In genomic region chr1:81974222-81974841, GRCh38 we compare ENCODE assay signal across 25 cellular contexts.
A peak's percentile ranks its signal among the peaks of the same experiment; 100 is the strongest.
DNase-seq lines count a peak whose midpoint lies in the region; ATAC-seq and TF ChIP-seq lines count a peak whose summit lies in the region.
"Had no signal": no experiment of that assay in that cellular context is flagged by ENCODE, and none has a peak within 500 bp of the region (broad histone marks: within the 10 kb centered on the region; RNA-seq: fewer than 3 reads in every experiment).

No MANE protein-coding gene starts in this region.

- intact Hi-C loops in HCT116 (cut with micrococcal nuclease) (no loop called here), lower leg skin (cut with DNase I; ENCODE audit: low total_unique reads) (no loop called here)

- H3K36me3 ChIP-seq in HCT116 (ENCODE audit: control insufficient read depth in 1 of 2, insufficient read depth in 2 of 2, low read length in 2 of 2) (no peaks in the 10 kb centered on the region), cardiac muscle cell (peaks cover 22% of the 10 kb centered on the region)

- no peaks in the 10 kb centered on the region for H3K79me2 ChIP-seq in HCT116 (ENCODE audit: insufficient read depth, low read length)

- no peak overlapping the region for H3K9ac ChIP-seq in HCT116 (ENCODE audit: low read length)

- CTCF ChIA-PET in HCT116 (lab: Charles Lee) = no interaction called here

- TF ChIP-seq CTCF in HCT116 (IDR thresholded peaks at IDR 0.05 in 2 of 3, conservative IDR thresholded peaks at IDR 0.05 in 1 of 3; ENCODE audit: borderline replicate concordance in 1 of 3, insufficient read depth in 1 of 3, low read depth in 2 of 3, low read length in 2 of 3) (no peak), cardiac muscle cell (IDR thresholded peaks at IDR 0.05; ENCODE audit: low read depth, low read length) (no peak), lower leg skin (IDR thresholded peaks at IDR 0.05) (no peak)

- H3K4me1 ChIP-seq in HCT116 (ENCODE audit: control insufficient read depth in 1 of 2, insufficient read depth in 2 of 2, low read length in 2 of 2) (no peaks in the 10 kb centered on the region), cardiac muscle cell (ENCODE audit: low read depth) (peaks cover 25% of the 10 kb centered on the region)
- H3K4me1 ChIP-seq: Caco-2 had no signal

- no peak overlapping the region for H3K27ac ChIP-seq in HCT116 (ENCODE audit: low read depth, low read length)
- peak overlapping the region; percentile 73 for H3K27ac ChIP-seq in cardiac muscle cell
- H3K27ac ChIP-seq: gastroesophageal sphincter, HL-60 had no signal

- no peak for DNase-seq in HCT116 (ENCODE audit: low read depth, low spot score)
- DNase-seq in cardiac muscle cell (ENCODE audit: low read depth in 1 of 2, low spot score in 1 of 2) = peak in 1 of 2 donors; percentile 72
- DNase-seq in left lobe of liver (ENCODE audit: low spot score) = no peak
- peak; percentile 84 for DNase-seq in retina
- DNase-seq in NCI-H1048 (lab: John Stamatoyannopoulos, UW) = no peak
- no peak for DNase-seq in lower leg skin (ENCODE audit: low spot score in 2 of 2)
- no peak for DNase-seq in DMS153 treated with DMSO at 0.1 percent for 48 hours (lab: John Stamatoyannopoulos, UW; ENCODE audit: unreplicated experiment)
- DNase-seq: activated CD4-positive, alpha-beta T cell treated with anti-CD3 and anti-CD28 coated beads for 36 hours; activated naive CD8-positive, alpha-beta T cell treated with anti-CD3 and anti-CD28 coated beads, Interleukin-2, amount 50 U/mL, for 24 hours; C1 segment of cervical spinal cord; Caco-2; cerebellar nuclear complex; HFFc6; Kasumi-1; kidney; naive B cell; NCI-H1436 treated with DMSO at 0.1 percent for 48 hours; NCI-H446 treated with DMSO at 0.1 percent for 48 hours; OCI-M1; stimulated activated CD4-positive, alpha-beta T cell treated with anti-CD3 and anti-CD28 coated beads, Interleukin-2, amount 100 ng/mL, for 48 hours; T-helper 17 cell; trophoblast cell had no signal

- POLR2A ChIA-PET in HCT116 (lab: Charles Lee) = no interaction called here

- no peaks in the 10 kb centered on the region for H4K20me1 ChIP-seq in HCT116 (ENCODE audit: insufficient read depth)

- no peaks in the 10 kb centered on the region; a peak in 1 of 4 replicates for H3K9me3 ChIP-seq in HCT116 (ENCODE audit: control insufficient read depth in 1 of 2, insufficient read depth in 1 of 2, low read depth in 1 of 2, low read length in 2 of 2)
- H3K9me3 ChIP-seq in cardiac muscle cell (ENCODE audit: low read depth) = no peaks in the 10 kb centered on the region
- H3K9me3 ChIP-seq: Caco-2, gastroesophageal sphincter had no signal

- H3K4me3 ChIP-seq in HCT116 (replicated peaks in 1 of 2; ENCODE audit: low read depth in 1 of 2, low read length in 2 of 2) (no peak overlapping the region), cardiac muscle cell (no peak overlapping the region), lower leg skin (ENCODE audit: low read depth, poor library complexity, severe bottlenecking) (no peak overlapping the region)
- H3K4me3 ChIP-seq: gastroesophageal sphincter had no signal

- no TSS peak for BruUV-seq in HCT116 (replicated peaks; lab: Mats Ljungman, UMichigan)

- no peak for TF ChIP-seq RAD21 in HCT116 (IDR thresholded peaks at IDR 0.05; ENCODE audit: low read depth)

- TF ChIP-seq POLR2A in HCT116 (IDR thresholded peaks at IDR 0.05; ENCODE audit: borderline replicate concordance, extremely low read depth, insufficient read depth, insufficient read length) = no peak
- TF ChIP-seq POLR2A in lower leg skin (IDR thresholded peaks at IDR 0.05) = no peak

- H3K9me2 ChIP-seq in HCT116 (ENCODE audit: insufficient read depth) = no peaks in the 10 kb centered on the region

- RAD21 ChIA-PET in HCT116 (lab: Charles Lee; ENCODE audit: low non-redundant PET in 1 of 2, low total read pairs in 2 of 2, uncharacterized antibody in 2 of 2, unreplicated experiment in 2 of 2) = no interaction called here

- H3K27me3 ChIP-seq in HCT116 (ENCODE audit: insufficient read depth, low read length) (no peaks in the 10 kb centered on the region), cardiac muscle cell (no peaks in the 10 kb centered on the region)
- H3K27me3 ChIP-seq: gastroesophageal sphincter had no signal

- H3K4me2 ChIP-seq in HCT116 (ENCODE audit: low read length) = no peak overlapping the region

- WGBS in lower leg skin, 2 donors = 64 to 71% methylated on average over 4 of the region's 4 CpGs

- ATAC-seq in HCT116 (no peak), left lobe of liver (peak; percentile 95)
- ATAC-seq: activated CD4-positive, alpha-beta T cell treated with anti-CD3 and anti-CD28 coated beads for 36 hours; activated naive CD8-positive, alpha-beta T cell treated with anti-CD3 and anti-CD28 coated beads, Interleukin-2, amount 50 U/mL, for 24 hours; gastroesophageal sphincter; SK-N-SH treated with all-trans-retinoic acid at 6 μM for 48 hours; T-helper 17 cell had no signal

- no peak overlapping the region for H2AFZ ChIP-seq in HCT116 (ENCODE audit: low read depth, low read length, poor library complexity, severe bottlenecking)

TF ChIP-seq in HCT116, 20 proteins besides CTCF, POLR2A, EP300 and RAD21:
- peak; percentile 8; the same call in 1 of the 2 replicates for TF ChIP-seq REST (IDR thresholded peaks at IDR 0.05; ENCODE audit: low read depth)
- TF ChIP-seq CEBPB (IDR thresholded peaks at IDR 0.05; ENCODE audit: low read depth) = no peak
